9 cellular contexts compared by ENCODE assay signal in genomic region chr6:89144358-89145041, GRCh38. TPM values are rescaled to one million over a fixed set of nuclear protein-coding genes. Genes with fewer than 3 reads are reported as not detected.
DNase-seq lines count a peak whose midpoint lies in the region; ATAC-seq and TF ChIP-seq lines count a peak whose summit lies in the region.
"Had no signal": no experiment of that assay in that cellular context is flagged by ENCODE, and none has a peak within 500 bp of the region (broad histone marks: within the 10 kb centered on the region; RNA-seq: fewer than 3 reads in every experiment).

No MANE protein-coding gene starts in this region.

- H3K9me3 ChIP-seq in CD8-positive, alpha-beta memory T cell (ENCODE audit: low read length), result no peaks in the 10 kb centered on the region

- DNase-seq in CD8-positive, alpha-beta memory T cell, result no peak
- DNase-seq in activated naive CD8-positive, alpha-beta T cell treated with anti-CD3 and anti-CD28 coated beads, Interleukin-2, amount 10 ng/mL, durations not matched to agents 7 days and 5 days, result no peak
- DNase-seq in amniotic stem cell (lab: John Stamatoyannopoulos, UW), result no peak
- DNase-seq in coronary artery (ENCODE audit: low spot score), result no peak
- DNase-seq in activated CD4-positive, alpha-beta T cell treated with anti-CD3 and anti-CD28 coated beads, Interleukin-2, amount 50 U/mL, for 4 hours, result no peak
- DNase-seq in NCI-H2029 treated with DMSO at 0.1 percent for 48 hours (lab: John Stamatoyannopoulos, UW), result no peak

- peak overlapping the region in 5 of 7 donors; percentile 20 to 98 (median 32) for H3K4me3 Mint-ChIP-seq in CD8-positive, alpha-beta memory T cell
- H3K4me3 Mint-ChIP-seq in activated naive CD8-positive, alpha-beta T cell treated with anti-CD3 and anti-CD28 coated beads, Interleukin-2, amount 10 ng/mL, durations not matched to agents 7 days and 5 days, result peak overlapping the region; percentile 31

- peaks cover 9% of the 10 kb centered on the region for H3K4me1 ChIP-seq in CD8-positive, alpha-beta memory T cell (ENCODE audit: insufficient read depth, low read length)

- no peak overlapping the region for H3K4me3 ChIP-seq in CD8-positive, alpha-beta memory T cell (ENCODE audit: low read length)
- no peak overlapping the region for H3K4me3 ChIP-seq in coronary artery

- H3K27me3 ChIP-seq in CD8-positive, alpha-beta memory T cell (ENCODE audit: insufficient read depth, low read length, poor library complexity, severe bottlenecking), result no peaks in the 10 kb centered on the region

- H3K36me3 ChIP-seq in CD8-positive, alpha-beta memory T cell (ENCODE audit: insufficient read depth, low read length), result no peaks in the 10 kb centered on the region

- no peak overlapping the region for H3K27ac ChIP-seq in CD8-positive, alpha-beta memory T cell (ENCODE audit: low read depth, low read length)
- no peak overlapping the region for H3K27ac ChIP-seq in coronary artery

- POLR2A ChIA-PET in CD8-positive, alpha-beta memory T cell (lab: Charles Lee), result interaction anchor here (5.7 kb wide), 1 partner anchor 65 kb away, joined by 91 read pairs; the partner anchor contains the start of gene PNRC1
- POLR2A ChIA-PET in activated naive CD8-positive, alpha-beta T cell treated with anti-CD3 and anti-CD28 coated beads, Interleukin-2, amount 10 ng/mL, durations not matched to agents 7 days and 5 days (lab: Charles Lee), result interaction anchor here (2.5 to 5.0 kb wide), 2 partner anchors 27 to 64 kb away, joined by 7 to 103 read pairs; partner anchors contain the start of genes PNRC1 and SRSF12

- H3K36me3 Mint-ChIP-seq in CD8-positive, alpha-beta memory T cell, result peaks cover 0 to 11% (median 8%) of the 10 kb centered on the region in 3 donors
- H3K36me3 Mint-ChIP-seq in activated naive CD8-positive, alpha-beta T cell treated with anti-CD3 and anti-CD28 coated beads, Interleukin-2, amount 10 ng/mL, durations not matched to agents 7 days and 5 days, result peaks cover 13% of the 10 kb centered on the region

- TF ChIP-seq CTCF in coronary artery (IDR thresholded peaks at IDR 0.05), result no peak

- H3K4me1 Mint-ChIP-seq in CD8-positive, alpha-beta memory T cell, result peaks cover 21 to 39% (median 31%) of the 10 kb centered on the region in 3 donors
- peaks cover 27% of the 10 kb centered on the region for H3K4me1 Mint-ChIP-seq in activated naive CD8-positive, alpha-beta T cell treated with anti-CD3 and anti-CD28 coated beads, Interleukin-2, amount 10 ng/mL, durations not matched to agents 7 days and 5 days

- no peaks in the 10 kb centered on the region for H3K9me3 Mint-ChIP-seq in CD8-positive, alpha-beta memory T cell
- H3K9me3 Mint-ChIP-seq in activated naive CD8-positive, alpha-beta T cell treated with anti-CD3 and anti-CD28 coated beads, Interleukin-2, amount 10 ng/mL, durations not matched to agents 7 days and 5 days, result no peaks in the 10 kb centered on the region
- H3K9me3 Mint-ChIP-seq: central memory CD8-positive, alpha-beta T cell had no signal

- CTCF ChIA-PET in CD8-positive, alpha-beta memory T cell (lab: Charles Lee), result interaction anchor here (0.8 to 3.7 kb wide), 5 partner anchors 10 to 161 kb away, joined by 4 to 21 read pairs (median 4); partner anchors contain the start of gene PNRC1

- H3K27ac Mint-ChIP-seq in CD8-positive, alpha-beta memory T cell, result peak overlapping the region in 5 of 8 donors; percentile 30 to 63 (median 51)
- H3K27ac Mint-ChIP-seq in activated naive CD8-positive, alpha-beta T cell treated with anti-CD3 and anti-CD28 coated beads, Interleukin-2, amount 10 ng/mL, durations not matched to agents 7 days and 5 days, result peak overlapping the region; percentile 55

- H3K27me3 Mint-ChIP-seq in CD8-positive, alpha-beta memory T cell, result no peaks in the 10 kb centered on the region
- H3K27me3 Mint-ChIP-seq in activated naive CD8-positive, alpha-beta T cell treated with anti-CD3 and anti-CD28 coated beads, Interleukin-2, amount 10 ng/mL, durations not matched to agents 7 days and 5 days, result peaks cover 6% of the 10 kb centered on the region
- H3K27me3 Mint-ChIP-seq: central memory CD8-positive, alpha-beta T cell had no signal

- ATAC-seq in GM19043 (IDR thresholded peaks at IDR 0.05; ENCODE audit: low read depth, unreplicated experiment) (peak; percentile 56), HG03354 (IDR thresholded peaks at IDR 0.05; ENCODE audit: poor library complexity, severe bottlenecking, unreplicated experiment) (peak; percentile 62)
- no peak for ATAC-seq in activated naive CD8-positive, alpha-beta T cell treated with anti-CD3 and anti-CD28 coated beads, Interleukin-2, amount 10 ng/mL, durations not matched to agents 7 days and 5 days (ENCODE audit: low read depth)

RNA-seq across cellular contexts. Expression of gene PM20D2, which starts 1.4 kb away (rescaled TPM):
- 10 to 100 TPM; 17.6 to 18.7 TPM for total RNA-seq in CD8-positive, alpha-beta memory T cell
- polyA plus RNA-seq in CD8-positive, alpha-beta memory T cell, result 8.8 TPM
- 10 to 100 TPM; 18.9 to 20.6 TPM for total RNA-seq in activated naive CD8-positive, alpha-beta T cell treated with anti-CD3 and anti-CD28 coated beads, Interleukin-2, amount 10 ng/mL, durations not matched to agents 7 days and 5 days

RNA-seq across cellular contexts. Expression of gene SRSF12, which starts 26.6 kb away (rescaled TPM):
- under 1 TPM; 0.71 to 0.81 TPM for total RNA-seq in CD8-positive, alpha-beta memory T cell
- 0.23 TPM for polyA plus RNA-seq in CD8-positive, alpha-beta memory T cell
- not detected for total RNA-seq in activated naive CD8-positive, alpha-beta T cell treated with anti-CD3 and anti-CD28 coated beads, Interleukin-2, amount 10 ng/mL, durations not matched to agents 7 days and 5 days
